ENCODE assay signal across 20 cellular contexts in genomic region chr5:160173-160510, GRCh38. TPM values are rescaled to one million over a fixed set of nuclear protein-coding genes. Genes with fewer than 3 reads are reported as not detected.
DNase-seq lines count a peak whose midpoint lies in the region; ATAC-seq, FAIRE-seq and TF ChIP-seq lines count a peak whose summit lies in the region.
"Had no signal": no experiment of that assay in that cellular context is flagged by ENCODE, and none has a peak within 500 bp of the region (broad histone marks: within the 10 kb centered on the region; RNA-seq: fewer than 3 reads in every experiment).

No MANE protein-coding gene starts in this region.

- CTCF ChIA-PET in HepG2 (lab: Yijun Ruan, JAX; ENCODE audit: low intra/inter-chr PET ratio, low total read pairs): no interaction called here

- ATAC-seq in lower lobe of right lung (no peak), HepG2 (no peak)
- ATAC-seq: activated naive CD8-positive, alpha-beta T cell treated with anti-CD3 and anti-CD28 coated beads, Interleukin-2, amount 50 U/mL, for 24 hours had no signal

- no peak overlapping the region for H2AFZ ChIP-seq in osteoblast (ENCODE audit: low read length)
- H2AFZ ChIP-seq in HepG2 (ENCODE audit: low read length): no peak overlapping the region
- H2AFZ ChIP-seq: neural progenitor cell had no signal

- H3K4me3 ChIP-seq in osteoblast (ENCODE audit: insufficient read depth, low read length) (peak overlapping the region; percentile 52), lower lobe of right lung (no peak overlapping the region), HepG2 (replicated peaks in 1 of 3; ENCODE audit: insufficient read depth in 1 of 3, low read depth in 2 of 3, low read length in 3 of 3) (no peak overlapping the region)
- H3K4me3 ChIP-seq: neural progenitor cell had no signal

- H3K4me1 ChIP-seq in osteoblast (ENCODE audit: insufficient read depth, low read length) (peaks cover 28% of the 10 kb centered on the region), lower lobe of right lung (no peaks in the 10 kb centered on the region), HepG2 (ENCODE audit: insufficient read depth, low read length) (no peaks in the 10 kb centered on the region)
- H3K4me1 ChIP-seq: neural progenitor cell had no signal

- H3K27ac ChIP-seq in osteoblast (ENCODE audit: low read depth, low read length) (peak overlapping the region; percentile 68), lower lobe of right lung (no peak overlapping the region), HepG2 (ENCODE audit: extremely low read length, insufficient read depth, low read length) (no peak overlapping the region)
- H3K27ac ChIP-seq: KMS-11, neural progenitor cell had no signal

- 34% methylated on average over 13 of the region's 14 CpGs for WGBS in HepG2 (ENCODE audit: low lambda C conversion rate)

- FAIRE-seq in HepG2 (lab: Jason Lieb, UNC): no peak
- FAIRE-seq: endothelial cell of umbilical vein, TTC549 had no signal

- TF ChIP-seq RAD21 in HepG2 (CRISPR knock-in tag; IDR thresholded peaks at IDR 0.05): no peak

- no peaks in the 10 kb centered on the region for H3K36me3 ChIP-seq in osteoblast (ENCODE audit: insufficient read depth, low read length)
- H3K36me3 ChIP-seq in lower lobe of right lung: no peaks in the 10 kb centered on the region
- H3K36me3 ChIP-seq in HepG2 (replicated peaks in 1 of 2; ENCODE audit: control insufficient read depth in 1 of 2, insufficient read depth in 2 of 2, low read length in 2 of 2): no peaks in the 10 kb centered on the region

- TF ChIP-seq EP300 in HepG2 (IDR thresholded peaks at IDR 0.05; ENCODE audit: low read depth in 2 of 2, low read length in 2 of 2) (no peak), HepG2 (CRISPR knock-in tag; IDR thresholded peaks at IDR 0.05; ENCODE audit: borderline replicate concordance) (no peak)

- POLR2A ChIA-PET in HepG2 (lab: Yijun Ruan, JAX): no interaction called here

- TF ChIP-seq POLR2A in HepG2 (IDR thresholded peaks at IDR 0.05; ENCODE audit: insufficient read depth in 1 of 2, low read depth in 2 of 2, low read length in 2 of 2): no peak

- H3K4me2 ChIP-seq in osteoblast (ENCODE audit: insufficient read depth, low read length) (peak overlapping the region; percentile 83), HepG2 (ENCODE audit: low read depth, low read length) (no peak overlapping the region)
- H3K4me2 ChIP-seq: KMS-11, neural progenitor cell had no signal

- H3K9me3 ChIP-seq in osteoblast (ENCODE audit: low read depth, low read length): no peaks in the 10 kb centered on the region
- H3K9me3 ChIP-seq in lower lobe of right lung: no peaks in the 10 kb centered on the region
- H3K9me3 ChIP-seq in HepG2 (ENCODE audit: low read length): no peaks in the 10 kb centered on the region

- intact Hi-C loops in lower lobe of right lung (cut with DNase I) (no loop called here), HepG2 (cut with micrococcal nuclease; ENCODE audit: unreplicated experiment) (no loop called here)

- in situ Hi-C loops in HepG2 (cut with HindIII; ENCODE audit: extremely low pct_ligation_motif_present, low pct_unique_long_range_greater_than_20kb): no loop called here

- DNase-seq in Ammon's horn (ENCODE audit: low spot score): peak; percentile 21
- DNase-seq in HT1080 (ENCODE audit: low read depth): peak; percentile 61
- peak; percentile 73 for DNase-seq in brain pericyte (ENCODE audit: low read depth, low spot score)
- DNase-seq in osteoblast (ENCODE audit: insufficient read length, low spot score, missing footprints): peak; percentile 98
- no peak for DNase-seq in germinal center (ENCODE audit: low spot score)
- DNase-seq in lower lobe of right lung: no peak
- DNase-seq in stimulated activated CD4-positive, alpha-beta T cell treated with anti-CD3 and anti-CD28 coated beads, Interleukin-2, amount 100 ng/mL, for 48 hours: no peak
- no peak for DNase-seq in HepG2 (ENCODE audit: low spot score)
- DNase-seq: activated CD4-positive, alpha-beta T cell treated with anti-CD3 and anti-CD28 coated beads, Interleukin-2, amount 50 U/mL, for 1 hour; activated naive CD8-positive, alpha-beta T cell treated with anti-CD3 and anti-CD28 coated beads, Interleukin-2, amount 50 U/mL, for 24 hours; activated T-cell treated with anti-CD3 and anti-CD28 coated beads, Interleukin-2, amount 50 U/mL, for 48 hours; DMS 273 treated with DMSO at 0.1 percent for 48 hours; mesendoderm; NCI-H2171; NCI-H82 had no signal

- no peak for TF ChIP-seq CTCF in osteoblast (IDR thresholded peaks at IDR 0.05; ENCODE audit: extremely low read depth, low read depth, low read length)
- no peak for TF ChIP-seq CTCF in lower lobe of right lung (IDR thresholded peaks at IDR 0.05)
- no peak for TF ChIP-seq CTCF in HepG2 (CRISPR knock-in tag; IDR thresholded peaks at IDR 0.05)

- no TSS peak for BruUV-seq in HepG2 (replicated peaks; lab: Mats Ljungman, UMichigan)

- no peak overlapping the region for H3K9ac ChIP-seq in HepG2 (ENCODE audit: insufficient read depth, low read depth, low read length)
- H3K9ac ChIP-seq: KMS-11, neural progenitor cell had no signal

- H4K20me1 ChIP-seq in osteoblast (ENCODE audit: insufficient read depth, low read length) (no peaks in the 10 kb centered on the region), HepG2 (ENCODE audit: insufficient read depth, low read length) (no peaks in the 10 kb centered on the region)

- peaks cover 3% of the 10 kb centered on the region for H3K27me3 ChIP-seq in osteoblast (ENCODE audit: insufficient read depth, low read length)
- H3K27me3 ChIP-seq in lower lobe of right lung (ENCODE audit: low read depth): no peaks in the 10 kb centered on the region
- H3K27me3 ChIP-seq in HepG2 (ENCODE audit: control insufficient read depth in 1 of 2, insufficient read depth in 2 of 2, low read length in 2 of 2): peaks cover 13 to 64% of the 10 kb centered on the region in 2 experiments
- H3K27me3 ChIP-seq: neural progenitor cell had no signal

- H3K79me2 ChIP-seq in osteoblast (ENCODE audit: insufficient read depth, low read length): no peaks in the 10 kb centered on the region
- H3K79me2 ChIP-seq in HepG2 (ENCODE audit: insufficient read depth, low read length): no peaks in the 10 kb centered on the region

RNA-seq across cellular contexts. Expression of gene LRRC14B, which starts 31.2 kb away (rescaled TPM):
- not detected in 2 replicates for total RNA-seq in HT1080 (2014; rRNA removed; shearing (Covaris generic))
- polyA plus RNA-seq in HT1080 (2015; cell fraction: cytosol; rRNA removed): not detected in 2 replicates
- polyA plus RNA-seq in HT1080 (2015; cell fraction: nucleus; rRNA removed): not detected in 2 replicates
- total RNA-seq in osteoblast (under 0.01 TPM in 1 of 2 replicates, not detected in the other), lower lobe of right lung (not detected), HepG2 (2016; rRNA removed; fragmentation: Illumina TruSeq; extraction: Trizol) (not detected in 2 replicates)
- not detected in 2 replicates for total RNA-seq in HepG2 (2016; cell fraction: cytosol; rRNA removed; fragmentation: Illumina TruSeq; extraction: Trizol; ENCODE audit: low read depth)
- not detected in 2 replicates for total RNA-seq in HepG2 (2016; cell fraction: insoluble cytoplasmic fraction; rRNA removed; fragmentation: Illumina TruSeq; extraction: Trizol)
- total RNA-seq in HepG2 (2016; cell fraction: membrane; rRNA removed; fragmentation: Illumina TruSeq; extraction: Trizol): not detected in 2 replicates
- not detected in 2 replicates for total RNA-seq in HepG2 (2016; cell fraction: nucleus; rRNA removed; fragmentation: Illumina TruSeq; extraction: Trizol)
- not detected in 2 replicates for polyA plus RNA-seq in HepG2 (2011; rRNA removed)
- not detected in 2 replicates for polyA plus RNA-seq in HepG2 (2011; cell fraction: cytosol; rRNA removed)
- not detected in 2 replicates for polyA plus RNA-seq in HepG2 (2011; cell fraction: nucleus; rRNA removed)
- polyA plus RNA-seq in HepG2 (2012): not detected in 2 replicates
- not detected in 2 replicates for polyA plus RNA-seq in HepG2 (2016; cell fraction: cytosol; fragmentation: Illumina TruSeq; extraction: Trizol; ENCODE audit: low read depth)
- not detected in 2 replicates for polyA plus RNA-seq in HepG2 (2016; cell fraction: insoluble cytoplasmic fraction; fragmentation: Illumina TruSeq; extraction: Trizol; ENCODE audit: low read depth)
- not detected in 2 replicates for polyA plus RNA-seq in HepG2 (2016; cell fraction: membrane; fragmentation: Illumina TruSeq; extraction: Trizol; ENCODE audit: low read depth)
- not detected in 2 replicates for polyA plus RNA-seq in HepG2 (2016; cell fraction: nucleus; fragmentation: Illumina TruSeq; extraction: Trizol; ENCODE audit: insufficient read depth, low read depth)
- 0.14 TPM in 1 of 2 replicates, not detected in the other for polyA minus RNA-seq in HepG2 (2011; rRNA and poly(A)+ RNA removed; ENCODE audit: low replicate concordance)
- not detected in 2 replicates for polyA minus RNA-seq in HepG2 (2011; cell fraction: cytosol; rRNA and poly(A)+ RNA removed)
- not detected in 2 replicates for polyA minus RNA-seq in HepG2 (2011; cell fraction: nucleus; rRNA and poly(A)+ RNA removed)
- total RNA-seq: endothelial cell of umbilical vein, glomerular endothelial cell had no signal
- polyA plus RNA-seq: endothelial cell of umbilical vein had no signal

RNA-seq across cellular contexts. Expression of gene CCDC127, which starts 57.8 kb away (rescaled TPM):
- total RNA-seq in HT1080 (2014; rRNA removed; shearing (Covaris generic)): 4.1 and 4.2 TPM in 2 replicates
- polyA plus RNA-seq in HT1080 (2015; cell fraction: cytosol; rRNA removed): 2.7 and 3.1 TPM in 2 replicates
- 3.3 and 3.9 TPM in 2 replicates for polyA plus RNA-seq in HT1080 (2015; cell fraction: nucleus; rRNA removed)
- total RNA-seq in osteoblast (4.3 and 6.2 TPM in 2 replicates), lower lobe of right lung (4.9 TPM), HepG2 (2016; rRNA removed; fragmentation: Illumina TruSeq; extraction: Trizol) (2.8 and 4.3 TPM in 2 replicates)
- total RNA-seq in HepG2 (2016; cell fraction: cytosol; rRNA removed; fragmentation: Illumina TruSeq; extraction: Trizol; ENCODE audit: low read depth): 1.0 and 1.3 TPM in 2 replicates
- total RNA-seq in HepG2 (2016; cell fraction: insoluble cytoplasmic fraction; rRNA removed; fragmentation: Illumina TruSeq; extraction: Trizol): 2.2 and 4.2 TPM in 2 replicates
- 1.4 and 2.0 TPM in 2 replicates for total RNA-seq in HepG2 (2016; cell fraction: membrane; rRNA removed; fragmentation: Illumina TruSeq; extraction: Trizol)
- 3.4 and 4.3 TPM in 2 replicates for total RNA-seq in HepG2 (2016; cell fraction: nucleus; rRNA removed; fragmentation: Illumina TruSeq; extraction: Trizol)
- 2.9 and 3.7 TPM in 2 replicates for polyA plus RNA-seq in HepG2 (2011; rRNA removed)
- 2.6 and 3.2 TPM in 2 replicates for polyA plus RNA-seq in HepG2 (2011; cell fraction: cytosol; rRNA removed)
- polyA plus RNA-seq in HepG2 (2011; cell fraction: nucleus; rRNA removed): 4.9 and 6.4 TPM in 2 replicates
- polyA plus RNA-seq in HepG2 (2012): 5.0 and 5.2 TPM in 2 replicates
- polyA plus RNA-seq in HepG2 (2016; cell fraction: cytosol; fragmentation: Illumina TruSeq; extraction: Trizol; ENCODE audit: low read depth): 0.50 and 0.51 TPM in 2 replicates
- 1.8 and 2.3 TPM in 2 replicates for polyA plus RNA-seq in HepG2 (2016; cell fraction: insoluble cytoplasmic fraction; fragmentation: Illumina TruSeq; extraction: Trizol; ENCODE audit: low read depth)
- polyA plus RNA-seq in HepG2 (2016; cell fraction: membrane; fragmentation: Illumina TruSeq; extraction: Trizol; ENCODE audit: low read depth): 0.66 and 0.68 TPM in 2 replicates
- polyA plus RNA-seq in HepG2 (2016; cell fraction: nucleus; fragmentation: Illumina TruSeq; extraction: Trizol; ENCODE audit: insufficient read depth, low read depth): 8.7 and 9.9 TPM in 2 replicates
- polyA minus RNA-seq in HepG2 (2011; rRNA and poly(A)+ RNA removed; ENCODE audit: low replicate concordance): 2.8 and 7.8 TPM in 2 replicates
- polyA minus RNA-seq in HepG2 (2011; cell fraction: cytosol; rRNA and poly(A)+ RNA removed): 2.0 TPM in 2 replicates
- 6.7 and 8.1 TPM in 2 replicates for polyA minus RNA-seq in HepG2 (2011; cell fraction: nucleus; rRNA and poly(A)+ RNA removed)

RNA-seq across cellular contexts. Expression of gene SDHA, which starts 58.0 kb away (rescaled TPM):
- 124 and 137 TPM in 2 replicates for total RNA-seq in HT1080 (2014; rRNA removed; shearing (Covaris generic))
- polyA plus RNA-seq in HT1080 (2015; cell fraction: cytosol; rRNA removed): 101 and 105 TPM in 2 replicates
- 190 and 226 TPM in 2 replicates for polyA plus RNA-seq in HT1080 (2015; cell fraction: nucleus; rRNA removed)
- total RNA-seq in osteoblast: 83.6 and 84.6 TPM in 2 replicates
- total RNA-seq in lower lobe of right lung: 89.6 TPM
- 192 and 240 TPM in 2 replicates for total RNA-seq in HepG2 (2016; rRNA removed; fragmentation: Illumina TruSeq; extraction: Trizol)
- 42.0 and 46.9 TPM in 2 replicates for total RNA-seq in HepG2 (2016; cell fraction: cytosol; rRNA removed; fragmentation: Illumina TruSeq; extraction: Trizol; ENCODE audit: low read depth)
- total RNA-seq in HepG2 (2016; cell fraction: insoluble cytoplasmic fraction; rRNA removed; fragmentation: Illumina TruSeq; extraction: Trizol): 168 and 247 TPM in 2 replicates
- total RNA-seq in HepG2 (2016; cell fraction: membrane; rRNA removed; fragmentation: Illumina TruSeq; extraction: Trizol): 52.9 and 56.5 TPM in 2 replicates
- total RNA-seq in HepG2 (2016; cell fraction: nucleus; rRNA removed; fragmentation: Illumina TruSeq; extraction: Trizol): 141 and 179 TPM in 2 replicates
- polyA plus RNA-seq in HepG2 (2011; rRNA removed): 156 and 185 TPM in 2 replicates
- polyA plus RNA-seq in HepG2 (2011; cell fraction: cytosol; rRNA removed): 110 and 117 TPM in 2 replicates
- polyA plus RNA-seq in HepG2 (2011; cell fraction: nucleus; rRNA removed): 108 and 110 TPM in 2 replicates
- 146 and 185 TPM in 2 replicates for polyA plus RNA-seq in HepG2 (2012)
- polyA plus RNA-seq in HepG2 (2016; cell fraction: cytosol; fragmentation: Illumina TruSeq; extraction: Trizol; ENCODE audit: low read depth): 12.6 and 16.7 TPM in 2 replicates
- 131 and 149 TPM in 2 replicates for polyA plus RNA-seq in HepG2 (2016; cell fraction: insoluble cytoplasmic fraction; fragmentation: Illumina TruSeq; extraction: Trizol; ENCODE audit: low read depth)
- polyA plus RNA-seq in HepG2 (2016; cell fraction: membrane; fragmentation: Illumina TruSeq; extraction: Trizol; ENCODE audit: low read depth): 23.0 and 24.9 TPM in 2 replicates
- 181 and 200 TPM in 2 replicates for polyA plus RNA-seq in HepG2 (2016; cell fraction: nucleus; fragmentation: Illumina TruSeq; extraction: Trizol; ENCODE audit: insufficient read depth, low read depth)
- 514 and 684 TPM in 2 replicates for polyA minus RNA-seq in HepG2 (2011; rRNA and poly(A)+ RNA removed; ENCODE audit: low replicate concordance)
- polyA minus RNA-seq in HepG2 (2011; cell fraction: cytosol; rRNA and poly(A)+ RNA removed): 123 and 151 TPM in 2 replicates
- polyA minus RNA-seq in HepG2 (2011; cell fraction: nucleus; rRNA and poly(A)+ RNA removed): 128 and 143 TPM in 2 replicates

Comparison
In these comparisons a context has a peak if more than half of its experiments do, and no peak if none do; other contexts are left out.
1. DNase-seq: peak in Ammon's horn (single experiment), HT1080 (single experiment), brain pericyte (single experiment) and osteoblast (single experiment); none in germinal center (single experiment), lower lobe of right lung (single experiment), stimulated activated CD4-positive, alpha-beta T cell treated with anti-CD3 and anti-CD28 coated beads, Interleukin-2, amount 100 ng/mL, for 48 hours (0 of 2) and HepG2 (single experiment).